Comparison of ENCODE assay signal across 34 cellular contexts in genomic region chr5:143546394-143546793, GRCh38.
"Had no signal": no experiment of that assay in that cellular context is flagged by ENCODE, and none has a peak within 500 bp of the region (broad histone marks: within the 10 kb centered on the region; RNA-seq: fewer than 3 reads in every experiment).

No MANE protein-coding gene starts in this region.

- H3K4me3 ChIP-seq: adrenal gland, ascending aorta, body of pancreas, breast epithelium, cardiac muscle cell had no signal

- ATAC-seq: activated naive CD4-positive, alpha-beta T cell treated with anti-CD3 and anti-CD28 coated beads, Interleukin-2, amount 50 U/mL, for 72 hours; activated naive CD8-positive, alpha-beta T cell treated with anti-CD3 and anti-CD28 coated beads, Interleukin-2, amount 50 U/mL, for 24 hours; activated T-cell treated with anti-CD3 and anti-CD28 coated beads, Interleukin-2, amount 50 U/mL, for 4 hours; activated T-cell treated with anti-CD3 and anti-CD28 coated beads, Interleukin-2, amount 50 U/mL, for 72 hours; activated T-helper 17 cell treated with anti-CD3 and anti-CD28 coated beads, Interleukin-2, amount 50 U/mL, for 72 hours; body of pancreas had no signal

- H3K4me1 ChIP-seq: adrenal gland, ascending aorta, body of pancreas, breast epithelium had no signal

- H3K36me3 ChIP-seq: adrenal gland, ascending aorta, brain microvascular endothelial cell, breast epithelium, cardiac muscle cell had no signal

- H3K27me3 ChIP-seq: adrenal gland, ascending aorta, body of pancreas, brain microvascular endothelial cell, breast epithelium, cardiac muscle cell had no signal

- H3K9me3 ChIP-seq: adrenal gland, ascending aorta, body of pancreas had no signal

- H3K27ac ChIP-seq: adrenal gland, ascending aorta, body of pancreas, brain microvascular endothelial cell, breast epithelium, cardiac muscle cell had no signal

- FAIRE-seq: astrocyte, bronchial epithelial cell had no signal

- DNase-seq: activated effector memory CD4-positive, alpha-beta T cell treated with anti-CD3 and anti-CD28 coated beads, Interleukin-2, amount 50 U/mL, for 16 hours; activated effector memory CD4-positive, alpha-beta T cell treated with Interleukin-2 at 50 U/mL for 16 hours; activated gamma-delta T cell; activated gamma-delta T cell treated with Interleukin-2 at 50 U/mL for 16 hours; activated naive CD4-positive, alpha-beta T cell; activated naive CD4-positive, alpha-beta T cell treated with anti-CD3 and anti-CD28 coated beads for 36 hours; activated naive CD4-positive, alpha-beta T cell treated with anti-CD3 and anti-CD28 coated beads, Interleukin-2, amount 10 ng/mL, durations not matched to agents 7 days and 5 days; activated naive CD4-positive, alpha-beta T cell treated with anti-CD3 and anti-CD28 coated beads, Interleukin-2, amount 50 U/mL, for 16 hours; activated naive CD4-positive, alpha-beta T cell treated with Interleukin-2 at 50 U/mL for 16 hours; activated naive CD8-positive, alpha-beta T cell treated with anti-CD3 and anti-CD28 coated beads for 36 hours; activated naive CD8-positive, alpha-beta T cell treated with anti-CD3 and anti-CD28 coated beads, Interleukin-2, amount 10 ng/mL, durations not matched to agents 7 days and 5 days; activated naive CD8-positive, alpha-beta T cell treated with anti-CD3 and anti-CD28 coated beads, Interleukin-2, amount 50 U/mL, for 24 hours; activated T-cell treated with anti-CD3 and anti-CD28 coated beads, Interleukin-2, amount 50 U/mL, for 1 hour; activated T-cell treated with anti-CD3 and anti-CD28 coated beads, Interleukin-2, amount 50 U/mL, for 24 hours; activated T-cell treated with anti-CD3 and anti-CD28 coated beads, Interleukin-2, amount 50 U/mL, for 4 hours; activated T-cell treated with anti-CD3 and anti-CD28 coated beads, Interleukin-2, amount 50 U/mL, for 48 hours; activated T-cell treated with anti-CD3 and anti-CD28 coated beads, Interleukin-2, amount 50 U/mL, for 72 hours; adrenal gland; amniotic stem cell; amygdala; anterior cingulate cortex; aorta; body of pancreas; brain microvascular endothelial cell; caudate nucleus; central memory CD4-positive, alpha-beta T cell; cerebellar nuclear complex had no signal
